ENCODE assay signal across 1 cellular context in genomic region chr14:32006267-32007110, GRCh38.
TF ChIP-seq lines count a peak whose summit lies in the region.

No MANE protein-coding gene starts in this region.

TF ChIP-seq in IMR-90, 13 proteins besides CTCF, POLR2A, EP300 and RAD21 (continued from another document):
- TF ChIP-seq NFE2L2 (IDR thresholded peaks at IDR 0.05; ENCODE audit: low read depth, low read length) (no peak), CHD1 (IDR thresholded peaks at IDR 0.05; ENCODE audit: low read depth, low read length) (no peak), USF2 (IDR thresholded peaks at IDR 0.05; ENCODE audit: low read depth, low read length) (no peak), RCOR1 (IDR thresholded peaks at IDR 0.05; ENCODE audit: insufficient replicate concordance, low read length) (no peak)
